8 cellular contexts compared by ENCODE assay signal in the genomic region with DNA sequence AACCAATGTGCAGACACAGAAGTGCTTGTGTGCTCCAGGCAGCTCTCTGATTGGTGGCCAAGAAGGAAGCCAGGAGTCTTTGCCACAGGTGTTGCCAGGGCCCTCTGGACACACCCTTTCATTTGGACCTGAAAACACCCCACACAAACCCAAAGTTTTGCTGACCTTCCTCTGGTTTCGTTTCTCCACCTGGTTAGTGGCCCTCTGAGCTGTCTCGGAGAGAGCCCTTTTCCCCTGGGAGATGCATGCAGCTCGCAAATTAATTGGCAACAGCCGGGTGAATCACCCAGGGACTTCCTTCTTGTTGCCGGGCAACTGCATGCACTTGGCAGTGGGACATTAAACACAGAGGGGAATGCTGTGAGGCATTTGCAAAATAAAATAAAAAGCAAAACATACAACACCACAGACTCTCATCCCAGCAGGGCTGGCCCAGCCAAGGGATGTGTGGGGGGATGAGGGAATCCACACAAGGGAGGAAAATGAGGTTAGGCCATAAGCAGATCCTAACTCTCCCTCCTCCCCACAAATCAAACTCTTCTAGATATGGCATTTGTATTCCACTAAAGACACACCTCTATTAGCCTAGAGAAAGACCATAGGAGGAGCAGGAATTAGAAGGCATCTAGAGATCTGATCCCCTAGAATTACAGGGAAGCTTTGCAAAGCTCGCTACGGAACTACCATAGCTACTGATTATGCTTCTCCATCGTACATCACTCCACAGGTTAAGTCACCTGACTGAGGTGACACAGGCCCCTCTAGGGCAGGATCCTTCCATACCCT.
A peak's percentile ranks its signal among the peaks of the same experiment; 100 is the strongest.
DNase-seq lines count a peak whose midpoint lies in the region; ATAC-seq and TF ChIP-seq lines count a peak whose summit lies in the region.

No MANE protein-coding gene starts in this region.

- peak overlapping the region; percentile 68 for H3K27ac ChIP-seq in GM23248
- peak overlapping the region; percentile 82 for H3K27ac ChIP-seq in RWPE1

- peaks cover 19% of the 10 kb centered on the region for H3F3A ChIP-seq in GM23248 (ENCODE audit: insufficient read depth)

- WGBS in GM23248 (ENCODE audit: low coverage in 1 of 2, low lambda C conversion rate in 2 of 2, missing lambda C conversion rate in 2 of 2), 2 experiments, result 34 to 38% methylated on average over 8 of the region's 8 CpGs

- H3K27me3 ChIP-seq in GM23248 (replicated peaks; ENCODE audit: insufficient read depth), result no peaks in the 10 kb centered on the region

- H3K4me1 Mint-ChIP-seq in activated CD4-positive, alpha-beta memory T cell treated with anti-CD3 and anti-CD28 coated beads for 36 hours (ENCODE audit: low read depth), result no peaks in the 10 kb centered on the region

- TF ChIP-seq CTCF in RWPE1 (conservative IDR thresholded peaks at IDR 0.05; ENCODE audit: low read depth), result no peak

- H3K27ac Mint-ChIP-seq in activated naive CD4-positive, alpha-beta T cell treated with anti-CD3 and anti-CD28 coated beads, Interleukin-2, amount 50 U/mL, for 72 hours, result no peak overlapping the region
- H3K27ac Mint-ChIP-seq in activated CD4-positive, alpha-beta memory T cell treated with anti-CD3 and anti-CD28 coated beads for 36 hours, result no peak overlapping the region

- DNase-seq in EL (peak; percentile 98), GM23248 (peak; percentile 100), Kasumi-1 (lab: John Stamatoyannopoulos, UW) (peak; percentile 17 to 37), RWPE1 (ENCODE audit: low spot score) (peak; percentile 98), fibroblast of the conjunctiva (ENCODE audit: low read depth) (peak; percentile 91), pons (ENCODE audit: low spot score) (peak; percentile 35)
- DNase-seq in activated naive CD4-positive, alpha-beta T cell treated with anti-CD3 and anti-CD28 coated beads, Interleukin-2, amount 50 U/mL, for 72 hours (ENCODE audit: low spot score in 2 of 2), result no peak
- DNase-seq in activated CD4-positive, alpha-beta memory T cell treated with anti-CD3 and anti-CD28 coated beads for 36 hours, result no peak

- H3K36me3 ChIP-seq in GM23248 (ENCODE audit: low read depth), result no peaks in the 10 kb centered on the region

- H3K36me3 Mint-ChIP-seq in activated naive CD4-positive, alpha-beta T cell treated with anti-CD3 and anti-CD28 coated beads, Interleukin-2, amount 50 U/mL, for 72 hours, result no peaks in the 10 kb centered on the region
- no peaks in the 10 kb centered on the region for H3K36me3 Mint-ChIP-seq in activated CD4-positive, alpha-beta memory T cell treated with anti-CD3 and anti-CD28 coated beads for 36 hours

- in situ Hi-C loops in GM23248 (cut with MboI), result no loop called here

- H3K9ac ChIP-seq in GM23248, result peak overlapping the region; percentile 59

- no peaks in the 10 kb centered on the region for H3K9me3 Mint-ChIP-seq in activated naive CD4-positive, alpha-beta T cell treated with anti-CD3 and anti-CD28 coated beads, Interleukin-2, amount 50 U/mL, for 72 hours
- H3K9me3 Mint-ChIP-seq in activated CD4-positive, alpha-beta memory T cell treated with anti-CD3 and anti-CD28 coated beads for 36 hours, result no peaks in the 10 kb centered on the region

- CTCF ChIA-PET in RWPE1 (lab: Yijun Ruan, JAX), result no interaction called here
- CTCF ChIA-PET in activated CD4-positive, alpha-beta memory T cell treated with anti-CD3 and anti-CD28 coated beads for 36 hours (lab: Charles Lee), result no interaction called here

- H3K79me2 ChIP-seq in GM23248 (ENCODE audit: insufficient read depth), result no peaks in the 10 kb centered on the region

- peaks cover 40% of the 10 kb centered on the region for H3K4me1 ChIP-seq in GM23248 (ENCODE audit: insufficient read depth)

- peak overlapping the region; percentile 47; the same call in 1 of the 2 replicates for H3K4me3 ChIP-seq in GM23248

- ATAC-seq in activated naive CD4-positive, alpha-beta T cell treated with anti-CD3 and anti-CD28 coated beads, Interleukin-2, amount 50 U/mL, for 72 hours, result no peak

- no peaks in the 10 kb centered on the region for H3K9me2 ChIP-seq in GM23248 (ENCODE audit: insufficient read depth)

- no peaks in the 10 kb centered on the region for H3K27me3 Mint-ChIP-seq in activated CD4-positive, alpha-beta memory T cell treated with anti-CD3 and anti-CD28 coated beads for 36 hours

- intact Hi-C loops in activated CD4-positive, alpha-beta memory T cell treated with anti-CD3 and anti-CD28 coated beads for 36 hours (cut with micrococcal nuclease), result no loop called here

- POLR2A ChIA-PET in RWPE1 (lab: Yijun Ruan, JAX; ENCODE audit: low non-redundant PET), result no interaction called here
- POLR2A ChIA-PET in activated CD4-positive, alpha-beta memory T cell treated with anti-CD3 and anti-CD28 coated beads for 36 hours (lab: Charles Lee), result no interaction called here

- no peak overlapping the region for H2AFZ ChIP-seq in GM23248

- H3K9me3 ChIP-seq in GM23248 (ENCODE audit: low read depth), result no peaks in the 10 kb centered on the region

- H4K20me1 ChIP-seq in GM23248 (ENCODE audit: insufficient read depth), result no peaks in the 10 kb centered on the region

- H3K4me3 Mint-ChIP-seq in activated CD4-positive, alpha-beta memory T cell treated with anti-CD3 and anti-CD28 coated beads for 36 hours, result no peak overlapping the region

- H3K4me2 ChIP-seq in GM23248 (ENCODE audit: unreplicated experiment), result peak overlapping the region; percentile 70

Comparison
In these comparisons a context has a peak if more than half of its experiments do, and no peak if none do; other contexts are left out.
1. DNase-seq: peak in EL (single experiment), GM23248 (single experiment), Kasumi-1 (2 of 2), RWPE1 (single experiment), fibroblast of the conjunctiva (single experiment) and pons (single experiment); none in activated naive CD4-positive, alpha-beta T cell treated with anti-CD3 and anti-CD28 coated beads, Interleukin-2, amount 50 U/mL, for 72 hours (0 of 2) and activated CD4-positive, alpha-beta memory T cell treated with anti-CD3 and anti-CD28 coated beads for 36 hours (single experiment).